Comparison of ENCODE assay signal across 1 cellular context in the genomic region with DNA sequence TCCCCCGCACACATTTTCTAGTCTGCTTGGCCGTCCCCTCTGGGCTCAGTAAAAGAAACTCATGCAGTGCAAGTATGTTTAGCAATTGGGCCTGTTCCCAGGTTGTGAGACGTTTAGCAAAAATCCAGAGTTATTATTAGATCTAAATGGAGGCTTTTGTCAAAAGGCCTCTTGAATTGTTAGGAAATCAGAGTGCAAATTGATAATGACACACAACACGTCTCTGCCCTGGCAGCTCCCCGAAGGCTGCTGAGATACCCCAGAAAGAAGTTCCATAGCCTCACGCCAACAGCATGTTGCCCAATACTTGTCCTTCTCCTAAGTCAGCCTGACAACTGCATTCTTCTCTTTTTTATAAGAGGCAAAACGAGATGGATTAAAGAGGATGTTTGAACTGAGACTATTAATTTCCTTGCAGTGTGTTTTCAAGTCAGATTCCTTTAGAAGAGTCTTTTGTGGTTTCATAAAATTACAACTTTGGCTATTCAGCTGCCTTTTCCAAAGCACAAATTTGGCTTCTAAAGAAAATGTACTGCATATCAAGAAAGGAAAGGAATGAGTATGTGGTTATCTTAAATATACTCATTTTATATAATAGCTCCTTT.
A peak's percentile ranks its signal among the peaks of the same experiment; 100 is the strongest.
TF ChIP-seq lines count a peak whose summit lies in the region.

No MANE protein-coding gene starts in this region.

TF ChIP-seq in SK-N-SH treated with all-trans-retinoic acid at 6 μM for 48 hours, 23 proteins besides CTCF, POLR2A, EP300 and RAD21 (continued from another document):
- TF ChIP-seq, protein P1, sequence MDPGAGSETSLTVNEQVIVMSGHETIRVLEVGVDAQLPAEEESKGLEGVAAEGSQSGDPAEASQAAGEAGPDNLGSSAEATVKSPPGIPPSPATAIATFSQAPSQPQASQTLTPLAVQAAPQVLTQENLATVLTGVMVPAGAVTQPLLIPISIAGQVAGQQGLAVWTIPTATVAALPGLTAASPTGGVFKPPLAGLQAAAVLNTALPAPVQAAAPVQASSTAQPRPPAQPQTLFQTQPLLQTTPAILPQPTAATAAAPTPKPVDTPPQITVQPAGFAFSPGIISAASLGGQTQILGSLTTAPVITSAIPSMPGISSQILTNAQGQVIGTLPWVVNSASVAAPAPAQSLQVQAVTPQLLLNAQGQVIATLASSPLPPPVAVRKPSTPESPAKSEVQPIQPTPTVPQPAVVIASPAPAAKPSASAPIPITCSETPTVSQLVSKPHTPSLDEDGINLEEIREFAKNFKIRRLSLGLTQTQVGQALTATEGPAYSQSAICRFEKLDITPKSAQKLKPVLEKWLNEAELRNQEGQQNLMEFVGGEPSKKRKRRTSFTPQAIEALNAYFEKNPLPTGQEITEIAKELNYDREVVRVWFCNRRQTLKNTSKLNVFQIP (CRISPR knock-in tag; IDR thresholded peaks at IDR 0.05; ENCODE audit: borderline replicate concordance, low read depth) = peak; percentile 62; the same call in 1 of the 2 replicates
- TF ChIP-seq ISL1 (CRISPR knock-in tag; IDR thresholded peaks at IDR 0.05) (peak; percentile 92), RARB (CRISPR knock-in tag; IDR thresholded peaks at IDR 0.05) (no peak), CSDC2 (CRISPR knock-in tag; IDR thresholded peaks at IDR 0.05) (no peak), ESRRG (CRISPR knock-in tag; IDR thresholded peaks at IDR 0.05) (no peak), BACH2 (CRISPR knock-in tag; IDR thresholded peaks at IDR 0.05; ENCODE audit: borderline replicate concordance) (no peak), ZNF70 (CRISPR knock-in tag; IDR thresholded peaks at IDR 0.05) (no peak), SNAI2 (CRISPR knock-in tag; IDR thresholded peaks at IDR 0.05) (no peak), TCF4 (CRISPR knock-in tag; IDR thresholded peaks at IDR 0.05; ENCODE audit: borderline replicate concordance) (no peak)
- TF ChIP-seq, protein P2, sequence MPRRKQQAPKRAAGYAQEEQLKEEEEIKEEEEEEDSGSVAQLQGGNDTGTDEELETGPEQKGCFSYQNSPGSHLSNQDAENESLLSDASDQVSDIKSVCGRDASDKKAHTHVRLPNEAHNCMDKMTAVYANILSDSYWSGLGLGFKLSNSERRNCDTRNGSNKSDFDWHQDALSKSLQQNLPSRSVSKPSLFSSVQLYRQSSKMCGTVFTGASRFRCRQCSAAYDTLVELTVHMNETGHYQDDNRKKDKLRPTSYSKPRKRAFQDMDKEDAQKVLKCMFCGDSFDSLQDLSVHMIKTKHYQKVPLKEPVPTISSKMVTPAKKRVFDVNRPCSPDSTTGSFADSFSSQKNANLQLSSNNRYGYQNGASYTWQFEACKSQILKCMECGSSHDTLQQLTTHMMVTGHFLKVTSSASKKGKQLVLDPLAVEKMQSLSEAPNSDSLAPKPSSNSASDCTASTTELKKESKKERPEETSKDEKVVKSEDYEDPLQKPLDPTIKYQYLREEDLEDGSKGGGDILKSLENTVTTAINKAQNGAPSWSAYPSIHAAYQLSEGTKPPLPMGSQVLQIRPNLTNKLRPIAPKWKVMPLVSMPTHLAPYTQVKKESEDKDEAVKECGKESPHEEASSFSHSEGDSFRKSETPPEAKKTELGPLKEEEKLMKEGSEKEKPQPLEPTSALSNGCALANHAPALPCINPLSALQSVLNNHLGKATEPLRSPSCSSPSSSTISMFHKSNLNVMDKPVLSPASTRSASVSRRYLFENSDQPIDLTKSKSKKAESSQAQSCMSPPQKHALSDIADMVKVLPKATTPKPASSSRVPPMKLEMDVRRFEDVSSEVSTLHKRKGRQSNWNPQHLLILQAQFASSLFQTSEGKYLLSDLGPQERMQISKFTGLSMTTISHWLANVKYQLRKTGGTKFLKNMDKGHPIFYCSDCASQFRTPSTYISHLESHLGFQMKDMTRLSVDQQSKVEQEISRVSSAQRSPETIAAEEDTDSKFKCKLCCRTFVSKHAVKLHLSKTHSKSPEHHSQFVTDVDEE (CRISPR knock-in tag; IDR thresholded peaks at IDR 0.05) = no peak
- TF ChIP-seq, protein P3, sequence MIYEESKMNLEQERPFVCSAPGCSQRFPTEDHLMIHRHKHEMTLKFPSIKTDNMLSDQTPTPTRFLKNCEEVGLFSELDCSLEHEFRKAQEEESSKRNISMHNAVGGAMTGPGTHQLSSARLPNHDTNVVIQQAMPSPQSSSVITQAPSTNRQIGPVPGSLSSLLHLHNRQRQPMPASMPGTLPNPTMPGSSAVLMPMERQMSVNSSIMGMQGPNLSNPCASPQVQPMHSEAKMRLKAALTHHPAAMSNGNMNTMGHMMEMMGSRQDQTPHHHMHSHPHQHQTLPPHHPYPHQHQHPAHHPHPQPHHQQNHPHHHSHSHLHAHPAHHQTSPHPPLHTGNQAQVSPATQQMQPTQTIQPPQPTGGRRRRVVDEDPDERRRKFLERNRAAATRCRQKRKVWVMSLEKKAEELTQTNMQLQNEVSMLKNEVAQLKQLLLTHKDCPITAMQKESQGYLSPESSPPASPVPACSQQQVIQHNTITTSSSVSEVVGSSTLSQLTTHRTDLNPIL (CRISPR knock-in tag; IDR thresholded peaks at IDR 0.05; ENCODE audit: low read depth) = no peak
- TF ChIP-seq, protein P4, sequence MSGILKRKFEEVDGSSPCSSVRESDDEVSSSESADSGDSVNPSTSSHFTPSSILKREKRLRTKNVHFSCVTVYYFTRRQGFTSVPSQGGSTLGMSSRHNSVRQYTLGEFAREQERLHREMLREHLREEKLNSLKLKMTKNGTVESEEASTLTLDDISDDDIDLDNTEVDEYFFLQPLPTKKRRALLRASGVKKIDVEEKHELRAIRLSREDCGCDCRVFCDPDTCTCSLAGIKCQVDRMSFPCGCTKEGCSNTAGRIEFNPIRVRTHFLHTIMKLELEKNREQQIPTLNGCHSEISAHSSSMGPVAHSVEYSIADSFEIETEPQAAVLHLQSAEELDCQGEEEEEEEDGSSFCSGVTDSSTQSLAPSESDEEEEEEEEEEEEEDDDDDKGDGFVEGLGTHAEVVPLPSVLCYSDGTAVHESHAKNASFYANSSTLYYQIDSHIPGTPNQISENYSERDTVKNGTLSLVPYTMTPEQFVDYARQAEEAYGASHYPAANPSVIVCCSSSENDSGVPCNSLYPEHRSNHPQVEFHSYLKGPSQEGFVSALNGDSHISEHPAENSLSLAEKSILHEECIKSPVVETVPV (CRISPR knock-in tag; IDR thresholded peaks at IDR 0.05) = no peak
